In genomic region chr15:62060116-62060895, GRCh38 we compare ENCODE assay signal across 8 cellular contexts. TPM values are rescaled to one million over a fixed set of nuclear protein-coding genes. Genes with fewer than 3 reads are reported as not detected.
DNase-seq lines count a peak whose midpoint lies in the region; FAIRE-seq and TF ChIP-seq lines count a peak whose summit lies in the region.

Gene VPS13C (minus strand): TSS chr15:62060447. CDS start chr15:62060374, 73 bp downstream.

- POLR2A ChIA-PET in Caco-2 (lab: Charles Lee) (interaction anchor here (0.8 kb wide), 1 partner anchor 18 kb away, joined by 3 read pairs; no protein-coding TSS in a partner anchor), H1 (lab: Charles Lee; ENCODE audit: partially characterized antibody) (no interaction called here)

- no peak within 1 kb of the TSS for H2BK12ac ChIP-seq in H1 (ENCODE audit: low read depth, low read length)

- no peaks in the 10 kb centered on the region for H3K9me3 Mint-ChIP-seq in Caco-2 (ENCODE audit: unreplicated experiment)

- peaks cover 7% of the 10 kb centered on the region for H3K23me2 ChIP-seq in H1 (ENCODE audit: low read depth, low read length)

- H2AFZ ChIP-seq in H1 (ENCODE audit: low read length) = peak within 1 kb of the TSS; percentile 83

- TF ChIP-seq EP300 in H1 (IDR thresholded peaks at IDR 0.05; ENCODE audit: borderline replicate concordance in 1 of 2, low read depth in 2 of 2, low read length in 2 of 2) = peak in 1 of 2 experiments; percentile 42; a peak in 1 of 3 replicates

- intact Hi-C loops in Caco-2 (cut with micrococcal nuclease; ENCODE audit: unreplicated experiment) = loop anchor here (1.0 kb wide), 1 partner anchor 8 kb away; no protein-coding TSS in a partner anchor

- H2BK5ac ChIP-seq in H1 (ENCODE audit: low read depth, low read length) = peak within 1 kb of the TSS; percentile 26; the same call in 1 of the 2 replicates

- TF ChIP-seq POLR2A in H1 (IDR thresholded peaks at IDR 0.05; ENCODE audit: control extremely low read depth in 1 of 2, low read depth in 2 of 2, low read length in 2 of 2) = peak in 1 of 2 experiments; percentile 48; a peak in 1 of 3 replicates

- no peak within 1 kb of the TSS for H2AK5ac ChIP-seq in H1 (ENCODE audit: low read depth, low read length)

- H3K79me2 ChIP-seq in H1 (ENCODE audit: control insufficient read depth in 1 of 2, insufficient read depth in 2 of 2, low read length in 2 of 2) = peaks cover 0 to 5% of the 10 kb centered on the region in 2 experiments; a peak in 1 of 4 replicates

- no peaks in the 10 kb centered on the region for H3K27me3 ChIP-seq in Caco-2 (replicated peaks; ENCODE audit: control insufficient read depth, insufficient read depth, low read length)
- peaks cover 0 to 8% (median 7%) of the 10 kb centered on the region in 4 experiments; a peak in 5 of 7 replicates for H3K27me3 ChIP-seq in H1 (replicated peaks in 1 of 4; ENCODE audit: control insufficient read depth in 3 of 4, extremely low read depth in 1 of 4, insufficient read depth in 3 of 4, low read length in 3 of 4)

- H3K14ac ChIP-seq in H1 (ENCODE audit: insufficient read length) = no peak within 1 kb of the TSS

- no peak within 1 kb of the TSS for H4K91ac ChIP-seq in H1 (replicated peaks; ENCODE audit: insufficient read length, low read length)

- no peak within 1 kb of the TSS for H3K23ac ChIP-seq in H1 (ENCODE audit: insufficient read length)

- 0 out of 2 replicates have a peak within 1 kb of the TSS, but pooled peaks have one; percentile 26 for H4K8ac ChIP-seq in H1 (ENCODE audit: extremely low read depth, insufficient read depth, low read length)

- no peaks in the 10 kb centered on the region for H3K36me3 ChIP-seq in Caco-2 (ENCODE audit: control insufficient read depth, insufficient read depth, low read length)
- H3K36me3 ChIP-seq in H1 (ENCODE audit: control insufficient read depth in 2 of 4, insufficient read depth in 4 of 4, low read length in 3 of 4) = no peaks in the 10 kb centered on the region

- TF ChIP-seq CTCF in Caco-2 (IDR thresholded peaks at IDR 0.05; ENCODE audit: insufficient read depth in 1 of 2, low read depth in 1 of 2, low read length in 1 of 2, severe bottlenecking in 1 of 2, unreplicated experiment in 1 of 2) (peak; percentile 74 to 75), GM20000 (IDR thresholded peaks at IDR 0.05; ENCODE audit: extremely low read depth, missing control alignments) (peak; percentile 69), H1 (IDR thresholded peaks at IDR 0.05; ENCODE audit: control extremely low read depth in 1 of 3, insufficient read depth in 1 of 3, low read depth in 1 of 3, low read length in 3 of 3) (peak; percentile 57 to 78 (median 76))

- peaks cover 5% of the 10 kb centered on the region; the same call in 1 of the 2 replicates for H3K4me1 ChIP-seq in Caco-2
- peaks cover 0 to 6% (median under 1%) of the 10 kb centered on the region in 4 experiments; a peak in 1 of 7 replicates for H3K4me1 ChIP-seq in H1 (replicated peaks in 1 of 4; ENCODE audit: control insufficient read depth in 3 of 4, insufficient read depth in 4 of 4, low read length in 3 of 4)

- no peaks in the 10 kb centered on the region for H4K20me1 ChIP-seq in H1 (replicated peaks in 1 of 2; ENCODE audit: control insufficient read depth in 1 of 2, insufficient read depth in 2 of 2, low read length in 2 of 2)

- DNase-seq in Caco-2 (peak; percentile 94 to 95), GM20000 (ENCODE audit: low spot score) (peak; percentile 95), HT-29 (ENCODE audit: low spot score) (peak; percentile 97), NOMO-1 treated with DMSO at 0.1 percent for 48 hours (lab: John Stamatoyannopoulos, UW; ENCODE audit: unreplicated experiment) (peak; percentile 96), H1 (ENCODE audit: low read depth in 1 of 2, low spot score in 2 of 2) (peak; percentile 77 to 88), mesenteric fat pad (ENCODE audit: low spot score) (peak; percentile 96)
- peak; percentile 57 to 91 (median 60) for DNase-seq in activated CD8-positive, alpha-beta memory T cell treated with anti-CD3 and anti-CD28 coated beads for 48 hours (ENCODE audit: low read depth in 2 of 3, low spot score in 2 of 3)
- DNase-seq in stimulated activated CD8-positive, alpha-beta memory T cell treated with anti-CD3 and anti-CD28 coated beads, Interleukin-15, amount 100 ng/mL, for 24 hours (ENCODE audit: low read depth) = peak; percentile 86

- H3K27me3 Mint-ChIP-seq in Caco-2 (ENCODE audit: insufficient read depth, unreplicated experiment) = peaks cover 3% of the 10 kb centered on the region

- H3K18ac ChIP-seq in H1 (ENCODE audit: extremely low read depth, low read length) = peak within 1 kb of the TSS; percentile 51; the same call in 1 of the 2 replicates

- 1% methylated on average over 54 of the region's 73 CpGs; no CpG with 5 or more reads in 1 of the 2 experiments for WGBS in H1 (ENCODE audit: extremely low coverage in 1 of 2, insufficient coverage in 1 of 2, insufficient read length in 1 of 2, insufficient replicate concordance in 2 of 2, low coverage in 1 of 2, low lambda C conversion rate in 2 of 2, missing lambda C conversion rate in 1 of 2), 2 experiments

- peak; percentile 10 to 41; a peak in 3 of 4 replicates for TF ChIP-seq RAD21 in H1 (IDR thresholded peaks at IDR 0.05 in 1 of 2, conservative IDR thresholded peaks at IDR 0.05 in 1 of 2; ENCODE audit: low read depth in 2 of 2, low read length in 2 of 2)

- FAIRE-seq in H1 (lab: Jason Lieb, UNC) = no peak

- peak within 1 kb of the TSS; percentile 87 for H3K4me3 Mint-ChIP-seq in Caco-2 (ENCODE audit: unreplicated experiment)

- no peak within 1 kb of the TSS for H3K27ac ChIP-seq in H1 (ENCODE audit: low read depth, low read length)

- BruUV-seq in Caco-2 (replicated peaks; lab: Mats Ljungman, UMichigan) = no TSS peak

- H3K4ac ChIP-seq in H1 (replicated peaks; ENCODE audit: insufficient read length, low read depth, low read length) = no peak within 1 kb of the TSS

- no peak within 1 kb of the TSS for H3K56ac ChIP-seq in H1 (replicated peaks; ENCODE audit: insufficient read length, low read depth, low read length)

- H3K4me1 Mint-ChIP-seq in Caco-2 (ENCODE audit: low read depth, unreplicated experiment) = peaks cover 8% of the 10 kb centered on the region

- no peak within 1 kb of the TSS for H2BK20ac ChIP-seq in H1 (ENCODE audit: low read length)

- H3K9me3 ChIP-seq in Caco-2 (no peaks in the 10 kb centered on the region), H1 (ENCODE audit: insufficient read depth in 2 of 2, low read depth in 1 of 2, low read length in 1 of 2) (no peaks in the 10 kb centered on the region)

- peak within 1 kb of the TSS in 3 of 4 experiments; percentile 27 to 67 (median 35); a peak in 5 of 7 replicates for H3K9ac ChIP-seq in H1 (replicated peaks in 1 of 4; ENCODE audit: extremely low read depth in 1 of 4, low read depth in 3 of 4, low read length in 3 of 4)

- H4K5ac ChIP-seq in H1 (ENCODE audit: insufficient read length, low read depth, low read length) = peak within 1 kb of the TSS; percentile 57

- H3K36me3 Mint-ChIP-seq in Caco-2 (ENCODE audit: insufficient read depth, unreplicated experiment) = no peaks in the 10 kb centered on the region

- no peak within 1 kb of the TSS for H2BK120ac ChIP-seq in H1 (replicated peaks; ENCODE audit: low read depth, low read length)

- H3K79me1 ChIP-seq in H1 (ENCODE audit: low read depth, low read length) = no peaks in the 10 kb centered on the region

- H3K4me3 ChIP-seq in Caco-2 (ENCODE audit: low read depth, low read length) (peak within 1 kb of the TSS; percentile 85), H1 (ENCODE audit: extremely low read depth in 1 of 4, insufficient read depth in 2 of 4, low read depth in 3 of 4, low read length in 4 of 4) (peak within 1 kb of the TSS; percentile 49 to 84 (median 72))

- H3K27ac Mint-ChIP-seq in Caco-2 (ENCODE audit: unreplicated experiment) = peak within 1 kb of the TSS; percentile 92

- H3K4me2 ChIP-seq in H1 (ENCODE audit: insufficient read depth in 1 of 2, low read depth in 2 of 2, low read length in 2 of 2) = peak within 1 kb of the TSS; percentile 78 to 83

- no peak within 1 kb of the TSS for H2BK15ac ChIP-seq in H1 (ENCODE audit: low read length)

- CTCF ChIA-PET in Caco-2 (lab: Charles Lee) = interaction anchor here (0.7 to 1.6 kb wide), 8 partner anchors 8 to 247 kb away, joined by 3 to 11 read pairs (median 4); partner anchors contain the start of gene C2CD4B
- CTCF ChIA-PET in H1 (lab: Charles Lee; ENCODE audit: partially characterized antibody) = interaction anchor here (0.8 to 1.8 kb wide), 5 partner anchors 12 to 263 kb away, joined by 3 to 7 read pairs (median 3); no protein-coding TSS in a partner anchor

TF ChIP-seq in H1, 55 proteins besides CTCF, POLR2A, EP300 and RAD21 (continues in another document):
- TF ChIP-seq BRCA1 (IDR thresholded peaks at IDR 0.05; ENCODE audit: low read depth, low read length) (no peak), SP4 (IDR thresholded peaks at IDR 0.05; ENCODE audit: low read length) (no peak), BACH1 (IDR thresholded peaks at IDR 0.05; ENCODE audit: low read length) (no peak), RBBP5 (IDR thresholded peaks at IDR 0.05; ENCODE audit: borderline replicate concordance, low read depth, low read length) (0 out of 2 replicates have a peak, but pooled peaks have one; percentile 88), ASH2L (IDR thresholded peaks at IDR 0.05; ENCODE audit: low read length) (peak; percentile 78), NRF1 (IDR thresholded peaks at IDR 0.05; ENCODE audit: low read depth, low read length) (peak; percentile 78), CREB1 (IDR thresholded peaks at IDR 0.05) (peak; percentile 60), FOSL1 (IDR thresholded peaks at IDR 0.05; ENCODE audit: insufficient read depth, low read depth, low read length) (0 out of 2 replicates have a peak, but pooled peaks have one; percentile 64)
- TF ChIP-seq, protein P1, sequence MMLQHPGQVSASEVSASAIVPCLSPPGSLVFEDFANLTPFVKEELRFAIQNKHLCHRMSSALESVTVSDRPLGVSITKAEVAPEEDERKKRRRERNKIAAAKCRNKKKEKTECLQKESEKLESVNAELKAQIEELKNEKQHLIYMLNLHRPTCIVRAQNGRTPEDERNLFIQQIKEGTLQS (IDR thresholded peaks at IDR 0.05; ENCODE audit: insufficient read depth, low read depth, low read length) = peak; percentile 45; the same call in 1 of the 2 replicates

RNA-seq across cellular contexts. Expression of gene VPS13C, which starts in this region (rescaled TPM):
- total RNA-seq in Caco-2 (2022) = 42.4 and 44.0 TPM in 2 replicates
- total RNA-seq in HT-29 (2014; rRNA removed; shearing (Covaris generic)) = 7.7 and 12.7 TPM in 2 replicates
- 14.1 and 18.8 TPM in 2 replicates for total RNA-seq in H1 (2021; fragmentation: NEBNext Ultra II Directional; extraction: Animal tissue kit (Norgen Biotek cat#: 25700))
- 3.0 and 4.8 TPM in 2 replicates for polyA plus RNA-seq in H1 (2011; rRNA removed)
- polyA plus RNA-seq in H1 (2011; cell fraction: cytosol; rRNA removed) = 4.7 TPM
- 4.3 TPM for polyA plus RNA-seq in H1 (2011; cell fraction: nucleus; rRNA removed)
- polyA plus RNA-seq in H1 (2012, experiment 1 of 2) = 4.8 to 7.2 TPM (median 6.1 TPM) in 4 replicates
- 0.42 TPM for polyA plus RNA-seq in H1 (2012, experiment 2 of 2)
- polyA plus RNA-seq in H1 (2013, experiment 1 of 2) = 11.0 TPM
- polyA plus RNA-seq in H1 (2013, experiment 2 of 2) = 8.7 TPM
- 25.1 and 42.6 TPM in 2 replicates for polyA minus RNA-seq in H1 (2011; rRNA and poly(A)+ RNA removed)
- polyA minus RNA-seq in H1 (2011; cell fraction: cytosol; rRNA and poly(A)+ RNA removed) = 18.9 TPM
- polyA minus RNA-seq in H1 (2011; cell fraction: nucleus; rRNA and poly(A)+ RNA removed) = 51.5 TPM
- 66.7 TPM for total RNA-seq in mesenteric fat pad
